In genomic region chr10:36324831-36325230, GRCh38 we compare ENCODE assay signal across 27 cellular contexts.
"Had no signal": no experiment of that assay in that cellular context is flagged by ENCODE, and none has a peak within 500 bp of the region (broad histone marks: within the 10 kb centered on the region; RNA-seq: fewer than 3 reads in every experiment).

No MANE protein-coding gene starts in this region.

- DNase-seq: activated CD4-positive, alpha-beta T cell treated with anti-CD3 and anti-CD28 coated beads for 4 hours; activated CD4-positive, alpha-beta T cell treated with anti-CD3 and anti-CD28 coated beads, Interleukin-2, amount 50 U/mL, for 4 hours; activated CD8-positive, alpha-beta memory T cell treated with anti-CD3 and anti-CD28 coated beads for 24 hours; activated effector memory CD4-positive, alpha-beta T cell treated with Interleukin-2 at 50 U/mL for 16 hours; activated naive CD4-positive, alpha-beta T cell treated with Interleukin-2 at 50 U/mL for 16 hours; anterior cingulate cortex; head of caudate nucleus; hippocampal formation; mesenchymal stem cell; natural killer cell; occipital lobe; stimulated activated CD4-positive, alpha-beta T cell treated with anti-CD3 and anti-CD28 coated beads, Interleukin-2, amount 100 ng/mL, for 24 hours; stimulated activated naive B cell treated with anti-CD40 and anti-IgM and Interleukin-4, amounts not matched to agents 10 μg/mL and 1 μg/mL and 100 μg/mL, for 72 hours; stomach; T-helper 9 cell; thyroid gland; upper lobe of left lung had no signal

- H3K4me1 Mint-ChIP-seq: natural killer cell; neural progenitor cell; stimulated activated naive B cell treated with anti-CD40 and anti-IgM and Interleukin-4, amounts not matched to agents 10 μg/mL and 1 μg/mL and 100 μg/mL, for 72 hours had no signal

- H3K27me3 Mint-ChIP-seq: activated naive CD8-positive, alpha-beta T cell; stimulated activated naive B cell treated with anti-CD40 and anti-IgM and Interleukin-4, amounts not matched to agents 10 μg/mL and 1 μg/mL and 100 μg/mL, for 72 hours had no signal

- ATAC-seq: gastroesophageal sphincter; natural killer cell; stimulated activated naive B cell treated with anti-CD40 and anti-IgM and Interleukin-4, amounts not matched to agents 10 μg/mL and 1 μg/mL and 100 μg/mL, for 72 hours had no signal

- H3K4me3 Mint-ChIP-seq: activated naive CD8-positive, alpha-beta T cell; natural killer cell; neural progenitor cell; stimulated activated naive B cell treated with anti-CD40 and anti-IgM and Interleukin-4, amounts not matched to agents 10 μg/mL and 1 μg/mL and 100 μg/mL, for 72 hours; T-helper 1 cell treated with Interleukin-12 subunit alpha and Interleukin-12 subunit beta and Interleukin-4 antibody, amounts not matched to agents 30 μg/mL and 1 μg/mL, for 36 hours had no signal

- H3K36me3 ChIP-seq: cardiac muscle cell, esophagus muscularis mucosa, gastroesophageal sphincter, neural progenitor cell, right atrium auricular region, stomach, thyroid gland, upper lobe of left lung had no signal

- H3K27ac ChIP-seq: cardiac muscle cell, coronary artery, esophagus muscularis mucosa, gastroesophageal sphincter, neural progenitor cell, right atrium auricular region, stomach, thyroid gland, upper lobe of left lung, VCaP had no signal

- H3K27me3 ChIP-seq: cardiac muscle cell, esophagus muscularis mucosa, gastroesophageal sphincter, neural progenitor cell, right atrium auricular region, stomach, thyroid gland, upper lobe of left lung had no signal

- H3K4me3 ChIP-seq: cardiac muscle cell, coronary artery, esophagus muscularis mucosa, gastroesophageal sphincter, neural progenitor cell, right atrium auricular region, smooth muscle cell, stomach, thyroid gland, upper lobe of left lung had no signal

- H3K27ac Mint-ChIP-seq: activated naive CD8-positive, alpha-beta T cell; natural killer cell; neural progenitor cell; stimulated activated naive B cell treated with anti-CD40 and anti-IgM and Interleukin-4, amounts not matched to agents 10 μg/mL and 1 μg/mL and 100 μg/mL, for 72 hours; T-helper 1 cell treated with Interleukin-12 subunit alpha and Interleukin-12 subunit beta and Interleukin-4 antibody, amounts not matched to agents 30 μg/mL and 1 μg/mL, for 36 hours had no signal

- H3K4me1 ChIP-seq: esophagus muscularis mucosa, gastroesophageal sphincter, neural progenitor cell, right atrium auricular region, stomach had no signal

- H3K9me3 ChIP-seq: esophagus muscularis mucosa, gastroesophageal sphincter, right atrium auricular region, thyroid gland, upper lobe of left lung had no signal

- H3K36me3 Mint-ChIP-seq: activated naive CD8-positive, alpha-beta T cell; natural killer cell; neural progenitor cell; stimulated activated naive B cell treated with anti-CD40 and anti-IgM and Interleukin-4, amounts not matched to agents 10 μg/mL and 1 μg/mL and 100 μg/mL, for 72 hours had no signal

- H3K9me3 Mint-ChIP-seq: neural progenitor cell had no signal
